In genomic region chr14:35401422-35401729, GRCh38 we compare ENCODE assay signal across 10 cellular contexts. TPM values are rescaled to one million over a fixed set of nuclear protein-coding genes. Genes with fewer than 3 reads are reported as not detected.
A peak's percentile ranks its signal among the peaks of the same experiment; 100 is the strongest.
DNase-seq lines count a peak whose midpoint lies in the region; ATAC-seq and TF ChIP-seq lines count a peak whose summit lies in the region.
"Had no signal": no experiment of that assay in that cellular context is flagged by ENCODE, and none has a peak within 500 bp of the region (broad histone marks: within the 10 kb centered on the region; RNA-seq: fewer than 3 reads in every experiment).

No MANE protein-coding gene starts in this region.

- H3K27me3 Mint-ChIP-seq in activated T-cell treated with anti-CD3 and anti-CD28 coated beads, Interleukin-2, amount 50 U/mL, for 4 hours (ENCODE audit: low read depth): no peaks in the 10 kb centered on the region
- H3K27me3 Mint-ChIP-seq in memory B cell: no peaks in the 10 kb centered on the region

- H3K27me3 ChIP-seq in body of pancreas (no peaks in the 10 kb centered on the region), tibial artery (no peaks in the 10 kb centered on the region)

- no peaks in the 10 kb centered on the region for H3K9me3 Mint-ChIP-seq in activated T-cell treated with anti-CD3 and anti-CD28 coated beads, Interleukin-2, amount 50 U/mL, for 4 hours
- H3K9me3 Mint-ChIP-seq in memory B cell: no peaks in the 10 kb centered on the region

- H3K36me3 Mint-ChIP-seq in activated T-cell treated with anti-CD3 and anti-CD28 coated beads, Interleukin-2, amount 50 U/mL, for 4 hours (ENCODE audit: insufficient read depth): peaks cover 41% of the 10 kb centered on the region
- peaks cover 33% of the 10 kb centered on the region for H3K36me3 Mint-ChIP-seq in memory B cell

- no peak for TF ChIP-seq POLR2A in body of pancreas (IDR thresholded peaks at IDR 0.05)

- whole genome bisulfite sequencing in body of pancreas, 2 donors: 29 to 36% methylated on average over 5 of the region's 5 CpGs

- H3K9me3 ChIP-seq in body of pancreas (no peaks in the 10 kb centered on the region), tibial artery (no peaks in the 10 kb centered on the region)

- H3K4me1 Mint-ChIP-seq in activated T-cell treated with anti-CD3 and anti-CD28 coated beads, Interleukin-2, amount 50 U/mL, for 4 hours (ENCODE audit: low read depth): peaks cover 41% of the 10 kb centered on the region
- peaks cover 47% of the 10 kb centered on the region for H3K4me1 Mint-ChIP-seq in memory B cell

- TF ChIP-seq CTCF in body of pancreas (IDR thresholded peaks at IDR 0.05) (no peak), tibial artery (IDR thresholded peaks at IDR 0.05) (no peak)

- intact Hi-C loops in body of pancreas (cut with DNase I): no loop called here
- intact Hi-C loops in tibial artery (cut with DNase I; ENCODE audit: low total_unique reads): no loop called here

- DNase-seq in activated T-cell treated with anti-CD3 and anti-CD28 coated beads, Interleukin-2, amount 50 U/mL, for 4 hours: no peak
- DNase-seq in activated T-cell treated with anti-CD3 and anti-CD28 coated beads, Interleukin-2, amount 50 U/mL, for 1 hour: no peak
- DNase-seq in body of pancreas: no peak
- DNase-seq in memory B cell (ENCODE audit: low spot score in 2 of 2): no peak
- no peak for DNase-seq in tibial artery
- no peak for DNase-seq in stimulated activated CD8-positive, alpha-beta memory T cell treated with anti-CD3 and anti-CD28 coated beads, Interleukin-4, amount 100 ng/mL, for 48 hours
- DNase-seq in NCI-H1436 treated with DMSO at 0.1 percent for 48 hours (lab: John Stamatoyannopoulos, UW): no peak
- DNase-seq: C1 segment of cervical spinal cord, SHP77 had no signal

- peaks cover 19 to 26% of the 10 kb centered on the region in 2 donors for H3K36me3 ChIP-seq in body of pancreas (replicated peaks in 1 of 2; ENCODE audit: insufficient read depth in 1 of 2, low read depth in 2 of 2)
- peaks cover 53 to 56% (median 54%) of the 10 kb centered on the region in 3 donors for H3K36me3 ChIP-seq in tibial artery

- H3K4me1 ChIP-seq in body of pancreas (peaks cover 54% of the 10 kb centered on the region), tibial artery (peaks cover 0 to 60% (median 39%) of the 10 kb centered on the region in 4 donors)

- ATAC-seq in activated T-cell treated with anti-CD3 and anti-CD28 coated beads, Interleukin-2, amount 50 U/mL, for 4 hours: no peak
- ATAC-seq in body of pancreas (no peak), memory B cell (ENCODE audit: low read depth) (no peak), HG03521 (IDR thresholded peaks at IDR 0.05; ENCODE audit: unreplicated experiment) (no peak)

- H3K4me3 ChIP-seq in body of pancreas: peak overlapping the region in 1 of 2 donors; percentile 66
- H3K4me3 ChIP-seq in tibial artery: peak overlapping the region; percentile 70 to 90

- H3K4me3 Mint-ChIP-seq in activated T-cell treated with anti-CD3 and anti-CD28 coated beads, Interleukin-2, amount 50 U/mL, for 4 hours: peak overlapping the region; percentile 99
- H3K4me3 Mint-ChIP-seq in memory B cell: peak overlapping the region; percentile 47

- H3K27ac Mint-ChIP-seq in memory B cell: peak overlapping the region; percentile 99

- H3K27ac ChIP-seq in body of pancreas (peak overlapping the region; percentile 54 to 100 (median 100)), tibial artery (peak overlapping the region; percentile 81 to 96)

RNA-seq across cellular contexts. Expression of gene NFKBIA, which starts 3.2 kb away (rescaled TPM):
- total RNA-seq in activated T-cell treated with anti-CD3 and anti-CD28 coated beads, Interleukin-2, amount 50 U/mL, for 4 hours: 100 to 1,000 TPM; 530 to 701 (median 599) TPM
- total RNA-seq in body of pancreas: 100 to 1,000 TPM; 330 to 345 TPM
